Comparison of ENCODE assay signal across 11 cellular contexts in the genomic region with DNA sequence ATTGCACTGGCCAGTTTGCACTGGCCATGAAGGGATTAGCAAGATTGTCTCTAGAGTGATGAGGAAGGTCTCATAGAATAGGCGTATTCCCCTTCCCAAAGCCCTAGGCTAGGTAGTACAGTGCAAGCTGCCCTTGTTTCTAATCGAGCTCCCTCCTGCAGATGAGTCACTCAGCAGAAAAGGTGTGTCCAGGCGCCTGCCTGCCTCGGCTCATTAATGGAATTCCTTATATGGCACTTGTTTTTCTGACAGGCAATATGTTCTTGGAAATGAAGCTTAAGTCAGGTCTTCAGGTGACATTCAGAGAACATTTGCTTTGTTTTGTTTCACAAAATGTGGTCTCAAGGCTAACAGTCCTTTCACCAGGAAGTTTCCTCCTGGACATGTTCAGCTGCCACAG.
A peak's percentile ranks its signal among the peaks of the same experiment; 100 is the strongest.
DNase-seq lines count a peak whose midpoint lies in the region; ATAC-seq, FAIRE-seq and TF ChIP-seq lines count a peak whose summit lies in the region.
"Had no signal": no experiment of that assay in that cellular context is flagged by ENCODE, and none has a peak within 500 bp of the region (broad histone marks: within the 10 kb centered on the region; RNA-seq: fewer than 3 reads in every experiment).

No MANE protein-coding gene starts in this region.

- H3K9me3 Mint-ChIP-seq in activated CD4-positive, alpha-beta memory T cell treated with anti-CD3 and anti-CD28 coated beads, Interleukin-2, amount 10 ng/mL, durations not matched to agents 7 days and 5 days: peaks cover 10% of the 10 kb centered on the region
- H3K9me3 Mint-ChIP-seq in naive thymus-derived CD8-positive, alpha-beta T cell: no peaks in the 10 kb centered on the region
- H3K9me3 Mint-ChIP-seq: activated T-cell treated with anti-CD3 and anti-CD28 coated beads, Interleukin-2, amount 50 U/mL, for 4 hours had no signal

- no peak overlapping the region for H3K9ac ChIP-seq in kidney (ENCODE audit: low read length in 2 of 2)

- H3K4me1 ChIP-seq in kidney (ENCODE audit: control insufficient read depth in 1 of 2, insufficient read depth in 1 of 2, low read depth in 1 of 2, low read length in 2 of 2) (peaks cover 0 to 8% of the 10 kb centered on the region in 2 donors), spleen (no peaks in the 10 kb centered on the region)

- no peaks in the 10 kb centered on the region for H3K36me3 ChIP-seq in kidney (ENCODE audit: control insufficient read depth in 1 of 2, insufficient read depth in 2 of 2, low read length in 2 of 2)
- no peaks in the 10 kb centered on the region for H3K36me3 ChIP-seq in spleen

- H3K27me3 Mint-ChIP-seq in activated CD4-positive, alpha-beta memory T cell treated with anti-CD3 and anti-CD28 coated beads, Interleukin-2, amount 10 ng/mL, durations not matched to agents 7 days and 5 days: no peaks in the 10 kb centered on the region
- no peaks in the 10 kb centered on the region for H3K27me3 Mint-ChIP-seq in naive thymus-derived CD8-positive, alpha-beta T cell

- H3K27ac ChIP-seq in kidney (ENCODE audit: low read depth in 2 of 2, low read length in 2 of 2) (peak overlapping the region; percentile 68 to 74), spleen (no peak overlapping the region)

- H3K9me3 ChIP-seq in kidney (ENCODE audit: control insufficient read depth in 1 of 2, low read length in 2 of 2) (no peaks in the 10 kb centered on the region), spleen (no peaks in the 10 kb centered on the region)

- TF ChIP-seq CTCF in kidney (IDR thresholded peaks at IDR 0.05; ENCODE audit: borderline replicate concordance, extremely low read depth, insufficient read depth): no peak
- TF ChIP-seq CTCF in spleen (IDR thresholded peaks at IDR 0.05 in 8 of 11, conservative IDR thresholded peaks at IDR 0.05 in 3 of 11): no peak

- DNase-seq in activated naive CD4-positive, alpha-beta T cell treated with Interleukin-2 at 50 U/mL for 16 hours: peak; percentile 17
- no peak for DNase-seq in activated naive CD4-positive, alpha-beta T cell (lab: John Stamatoyannopoulos, UW)
- DNase-seq in activated CD4-positive, alpha-beta memory T cell treated with anti-CD3 and anti-CD28 coated beads, Interleukin-2, amount 10 ng/mL, durations not matched to agents 7 days and 5 days: peak; percentile 48
- peak; percentile 83 for DNase-seq in kidney
- peak; percentile 83 for DNase-seq in urothelium cell line (ENCODE audit: low spot score)
- DNase-seq in naive thymus-derived CD8-positive, alpha-beta T cell: no peak
- no peak for DNase-seq in AG20443 (ENCODE audit: low spot score)
- no peak for DNase-seq in spleen
- DNase-seq: activated T-cell treated with anti-CD3 and anti-CD28 coated beads, Interleukin-2, amount 50 U/mL, for 4 hours; effector CD4-positive, alpha-beta T cell; NCI-H1930 had no signal

- H3K27ac Mint-ChIP-seq in activated CD4-positive, alpha-beta memory T cell treated with anti-CD3 and anti-CD28 coated beads, Interleukin-2, amount 10 ng/mL, durations not matched to agents 7 days and 5 days: peak overlapping the region; percentile 83
- H3K27ac Mint-ChIP-seq in naive thymus-derived CD8-positive, alpha-beta T cell: no peak overlapping the region

- POLR2A ChIA-PET in activated CD4-positive, alpha-beta memory T cell treated with anti-CD3 and anti-CD28 coated beads, Interleukin-2, amount 10 ng/mL, durations not matched to agents 7 days and 5 days (lab: Charles Lee): interaction anchor here (1.1 to 1.3 kb wide), 2 partner anchors 54 to 206 kb away, joined by 3 to 4 read pairs; no protein-coding TSS in a partner anchor
- POLR2A ChIA-PET in naive thymus-derived CD8-positive, alpha-beta T cell (lab: Charles Lee): no interaction called here

- H3K4me3 Mint-ChIP-seq in activated CD4-positive, alpha-beta memory T cell treated with anti-CD3 and anti-CD28 coated beads, Interleukin-2, amount 10 ng/mL, durations not matched to agents 7 days and 5 days: no peak overlapping the region
- no peak overlapping the region for H3K4me3 Mint-ChIP-seq in naive thymus-derived CD8-positive, alpha-beta T cell
- H3K4me3 Mint-ChIP-seq: activated T-cell treated with anti-CD3 and anti-CD28 coated beads, Interleukin-2, amount 50 U/mL, for 4 hours had no signal

- intact Hi-C loops in kidney (cut with DNase I) (no loop called here), spleen (cut with DNase I; ENCODE audit: low total_unique reads) (no loop called here)

- H3K4me1 Mint-ChIP-seq in activated CD4-positive, alpha-beta memory T cell treated with anti-CD3 and anti-CD28 coated beads, Interleukin-2, amount 10 ng/mL, durations not matched to agents 7 days and 5 days: peaks cover 28% of the 10 kb centered on the region
- H3K4me1 Mint-ChIP-seq in naive thymus-derived CD8-positive, alpha-beta T cell: peaks cover 0 to 5% (median 4%) of the 10 kb centered on the region in 4 donors

- 78 to 87% (median 80%) methylated on average over 4 of the region's 4 CpGs for whole genome bisulfite sequencing in spleen, 5 donors

- H3K36me3 Mint-ChIP-seq in activated CD4-positive, alpha-beta memory T cell treated with anti-CD3 and anti-CD28 coated beads, Interleukin-2, amount 10 ng/mL, durations not matched to agents 7 days and 5 days (ENCODE audit: low read depth): peaks cover 2% of the 10 kb centered on the region
- H3K36me3 Mint-ChIP-seq in naive thymus-derived CD8-positive, alpha-beta T cell: no peaks in the 10 kb centered on the region

- CTCF ChIA-PET in activated CD4-positive, alpha-beta memory T cell treated with anti-CD3 and anti-CD28 coated beads, Interleukin-2, amount 10 ng/mL, durations not matched to agents 7 days and 5 days (lab: Charles Lee): interaction anchor here (0.5 to 1.0 kb wide), 2 partner anchors 305 to 368 kb away, joined by 3 to 4 read pairs; no protein-coding TSS in a partner anchor

- H3K4me3 ChIP-seq in kidney (ENCODE audit: low read length in 2 of 2) (no peak overlapping the region), spleen (no peak overlapping the region)

- no peak for FAIRE-seq in kidney (lab: Jason Lieb, UNC)
- peak; percentile 35 for FAIRE-seq in urothelium cell line (lab: Jason Lieb, UNC)

- no peak for ATAC-seq in naive thymus-derived CD8-positive, alpha-beta T cell

- no peak for TF ChIP-seq POLR2A in spleen (IDR thresholded peaks at IDR 0.05)

- no peaks in the 10 kb centered on the region for H3K27me3 ChIP-seq in spleen (replicated peaks in 1 of 7)

Comparison
In these comparisons a context has a peak if more than half of its experiments do, and no peak if none do; other contexts are left out.
1. DNase-seq: peak in activated naive CD4-positive, alpha-beta T cell treated with Interleukin-2 at 50 U/mL for 16 hours (single experiment), activated CD4-positive, alpha-beta memory T cell treated with anti-CD3 and anti-CD28 coated beads, Interleukin-2, amount 10 ng/mL, durations not matched to agents 7 days and 5 days (single experiment), kidney (single experiment) and urothelium cell line (single experiment); none in activated naive CD4-positive, alpha-beta T cell (0 of 4), naive thymus-derived CD8-positive, alpha-beta T cell (0 of 10), AG20443 (single experiment) and spleen (single experiment).
2. H3K27ac ChIP-seq: peak in kidney (2 of 2); none in spleen (0 of 8).